Comparison of ENCODE assay signal across 7 cellular contexts in the genomic region with DNA sequence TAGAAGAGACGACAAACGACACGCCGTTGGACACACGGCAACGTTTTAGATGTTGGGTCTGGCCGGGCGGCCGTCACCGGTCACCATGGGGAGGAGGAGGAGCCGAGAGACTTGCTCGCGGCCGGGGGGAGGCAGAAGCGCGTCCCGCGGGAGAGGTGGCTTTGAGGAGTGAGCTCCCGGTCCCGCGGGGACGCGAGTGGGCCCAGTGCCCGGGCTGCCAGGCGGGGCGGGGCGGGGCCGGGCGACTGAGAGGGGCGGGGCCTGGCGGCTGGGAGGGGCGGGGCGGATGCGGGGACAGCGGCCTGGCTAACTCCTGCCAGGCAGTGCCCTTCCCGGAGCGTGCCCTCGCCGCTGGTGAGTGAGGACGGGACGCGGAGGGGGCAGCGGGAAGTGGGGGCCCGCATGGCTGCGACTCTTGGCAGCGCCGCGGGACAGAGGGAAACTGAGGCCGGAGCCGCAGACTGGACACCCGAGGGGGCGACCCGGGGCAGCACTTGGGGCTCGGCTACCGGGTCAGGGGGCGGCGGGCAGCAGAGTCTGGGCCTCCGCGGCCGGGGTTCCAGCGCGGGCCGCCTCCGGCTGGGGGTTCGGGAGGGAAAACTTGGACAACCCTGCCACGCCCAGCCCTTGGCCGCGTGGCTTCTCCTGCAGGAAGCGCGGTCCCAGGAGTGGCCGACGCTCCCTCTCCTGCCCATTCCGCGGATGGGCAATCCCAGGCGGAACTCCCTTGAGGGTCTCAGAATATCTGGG. TPM values are rescaled to one million over a fixed set of nuclear protein-coding genes. Genes with fewer than 3 reads are reported as not detected.
DNase-seq lines count a peak whose midpoint lies in the region; ATAC-seq and TF ChIP-seq lines count a peak whose summit lies in the region.

A gene (plus strand): TSS at position 309 of the 750 bp plus-strand sequence. CDS start 7,680 bp downstream, outside the sequence.

- in situ Hi-C loops in GM13977 (cut with MboI; ENCODE audit: low pct_unique_long_range_greater_than_20kb, low sequenced_read_pairs, unreplicated experiment) = no loop called here

- peaks cover 74% of the 10 kb centered on the region for H3K4me1 ChIP-seq in mononuclear cell (ENCODE audit: insufficient read depth, low read length)

- no peaks in the 10 kb centered on the region for H3K27me3 ChIP-seq in mononuclear cell (ENCODE audit: insufficient read depth, low read length)

- ATAC-seq in HG02938 (IDR thresholded peaks at IDR 0.05; ENCODE audit: unreplicated experiment) = no peak

- TF ChIP-seq CTCF in GM13977 (IDR thresholded peaks at IDR 0.05; ENCODE audit: extremely low read depth, insufficient read depth, missing control alignments) (no peak), epithelial cell of proximal tubule (conservative IDR thresholded peaks at IDR 0.05; ENCODE audit: low read depth, low read length) (no peak)

- peak within 1 kb of the TSS; percentile 65 for H3K4me3 ChIP-seq in epithelial cell of proximal tubule (ENCODE audit: low read depth, low read length)
- H3K4me3 ChIP-seq in mononuclear cell (ENCODE audit: low read length) = peak within 1 kb of the TSS; percentile 87

- no peaks in the 10 kb centered on the region for H3K9me3 ChIP-seq in mononuclear cell (ENCODE audit: low read depth, low read length)

- peak; percentile 78 for DNase-seq in GM13977 (ENCODE audit: low spot score)
- peak; percentile 70 for DNase-seq in NCI-H69 (lab: John Stamatoyannopoulos, UW)
- peak; percentile 73 for DNase-seq in activated T-cell treated with anti-CD3 and anti-CD28 coated beads, Interleukin-2, amount 50 U/mL, for 1 hour
- no peak for DNase-seq in epithelial cell of proximal tubule (ENCODE audit: low read depth)
- DNase-seq in stimulated activated CD8-positive, alpha-beta memory T cell treated with anti-CD3 and anti-CD28 coated beads, Interleukin-2, amount 100 ng/mL, for 48 hours (ENCODE audit: low read depth in 2 of 2) = peak; percentile 53 to 54

RNA-seq across cellular contexts. Expression of the gene that starts here (rescaled TPM):
- total RNA-seq in epithelial cell of proximal tubule (524 and 536 TPM in 2 replicates), mononuclear cell (217 TPM)
